Comparison of ENCODE assay signal across 11 cellular contexts in the genomic region with DNA sequence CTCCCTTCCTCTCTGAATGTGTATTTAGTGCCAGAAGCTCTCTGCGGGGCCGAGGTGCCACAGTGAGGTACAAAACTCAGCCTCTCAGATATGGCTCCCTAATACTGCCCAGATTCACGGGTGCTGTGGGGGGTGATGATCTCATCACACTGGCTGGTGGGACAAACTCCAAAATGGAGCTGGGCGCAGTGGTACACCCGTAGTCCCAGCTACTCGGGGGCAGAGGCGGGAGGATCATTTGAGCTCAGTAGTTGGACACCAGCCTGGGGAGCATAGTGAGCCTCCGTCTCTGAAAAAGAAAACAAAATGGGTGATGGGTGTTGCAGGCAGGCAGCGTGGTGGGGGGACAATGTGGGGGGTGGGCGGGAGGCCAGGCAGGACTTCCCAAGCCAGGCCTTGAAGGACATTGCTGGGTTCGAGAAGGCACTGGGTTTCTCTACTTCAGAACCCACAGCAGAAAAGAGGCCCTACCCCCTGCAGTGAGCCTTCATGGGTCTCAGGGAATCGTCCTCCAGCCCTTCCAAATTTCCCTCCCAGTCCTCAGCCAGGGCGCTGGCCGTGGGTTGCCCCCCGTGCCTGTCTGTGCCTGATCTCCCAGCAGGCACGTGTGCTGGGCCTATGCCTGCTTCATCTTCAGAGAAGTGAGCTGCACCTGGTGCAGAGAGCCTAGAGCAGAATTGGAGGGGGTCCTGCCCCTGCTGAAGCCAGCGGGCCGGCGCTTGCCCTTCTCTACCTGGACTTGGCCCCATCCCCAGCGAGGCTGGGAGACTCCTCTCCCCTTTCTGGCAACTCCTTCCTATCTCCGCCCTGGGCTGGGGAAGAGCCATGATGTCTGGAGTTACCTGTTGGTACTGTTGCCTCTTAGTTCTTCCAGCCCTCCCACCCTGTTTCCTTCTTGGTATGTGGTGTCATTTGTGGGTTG. TPM values are rescaled to one million over a fixed set of nuclear protein-coding genes. Genes with fewer than 3 reads are reported as not detected.
DNase-seq lines count a peak whose midpoint lies in the region; ATAC-seq, FAIRE-seq and TF ChIP-seq lines count a peak whose summit lies in the region.
"Had no signal": no experiment of that assay in that cellular context is flagged by ENCODE, and none has a peak within 500 bp of the region (broad histone marks: within the 10 kb centered on the region; RNA-seq: fewer than 3 reads in every experiment).

No MANE protein-coding gene starts in this region.

- TF ChIP-seq CTCF in left ventricle myocardium inferior (IDR thresholded peaks at IDR 0.05; ENCODE audit: borderline replicate concordance) (no peak), pancreas (IDR thresholded peaks at IDR 0.05) (no peak)

- ATAC-seq in left ventricle myocardium superior, result no peak
- ATAC-seq in pancreas, result no peak

- H3K4me3 ChIP-seq in left ventricle myocardium inferior (no peak overlapping the region), pancreas (no peak overlapping the region), SJCRH30 (no peak overlapping the region)
- H3K4me3 ChIP-seq: transverse colon had no signal

- no peaks in the 10 kb centered on the region for H3K9me3 ChIP-seq in left ventricle myocardium inferior (replicated peaks)
- H3K9me3 ChIP-seq in pancreas, result no peaks in the 10 kb centered on the region
- H3K9me3 ChIP-seq in SJCRH30 (replicated peaks), result no peaks in the 10 kb centered on the region
- H3K9me3 ChIP-seq: transverse colon had no signal

- H3K4me1 ChIP-seq in left ventricle myocardium inferior (peaks cover 100% of the 10 kb centered on the region), pancreas (peaks cover 25 to 37% (median 33%) of the 10 kb centered on the region in 3 donors), SJCRH30 (peaks cover 16% of the 10 kb centered on the region)

- H3K27ac ChIP-seq in left ventricle myocardium inferior (replicated peaks) (peak overlapping the region; percentile 97), pancreas (peak overlapping the region in 3 of 4 donors; percentile 69 to 85 (median 72)), SJCRH30 (no peak overlapping the region)

- WGBS in pancreas, 2 donors, result 83 to 88% methylated on average over 21 of the region's 21 CpGs

- DNase-seq in left ventricle myocardium inferior, result no peak
- DNase-seq in left ventricle myocardium superior, result no peak
- DNase-seq in globus pallidus (ENCODE audit: low spot score), result peak; percentile 56
- peak in 2 of 6 donors; percentile 19 to 61 for DNase-seq in pancreas
- DNase-seq in SJCRH30, result no peak
- no peak for DNase-seq in NCI-H1417 treated with DMSO at 0.1 percent for 48 hours (lab: John Stamatoyannopoulos, UW)
- DNase-seq in HUDEP-2 (lab: John Stamatoyannopoulos, UW; ENCODE audit: unreplicated experiment in 76 of 76), result no peak
- DNase-seq in NOMO-1 treated with dmso at 0.1 percent for 144 hours (lab: John Stamatoyannopoulos, UW; ENCODE audit: unreplicated experiment), result no peak
- DNase-seq: activated CD4-positive, alpha-beta T cell treated with anti-CD3 and anti-CD28 coated beads, Interleukin-2, amount 50 U/mL, for 48 hours; NCI-H1092 treated with DMSO at 0.1 percent for 48 hours; transverse colon had no signal

- H3K27me3 ChIP-seq in left ventricle myocardium inferior (ENCODE audit: low read depth), result no peaks in the 10 kb centered on the region
- no peaks in the 10 kb centered on the region for H3K27me3 ChIP-seq in pancreas
- H3K27me3 ChIP-seq in SJCRH30, result no peaks in the 10 kb centered on the region
- H3K27me3 ChIP-seq: transverse colon had no signal

- no peak for FAIRE-seq in pancreas (lab: Jason Lieb, UNC)

- H3K36me3 ChIP-seq in left ventricle myocardium inferior (peaks cover 28% of the 10 kb centered on the region), pancreas (peaks cover 0 to 8% (median 3%) of the 10 kb centered on the region in 3 donors), SJCRH30 (no peaks in the 10 kb centered on the region)
- H3K36me3 ChIP-seq: transverse colon had no signal

- intact Hi-C loops in left ventricle myocardium inferior (cut with micrococcal nuclease) (no loop called here), left ventricle myocardium superior (cut with micrococcal nuclease) (no loop called here), pancreas (cut with DNase I) (no loop called here)

RNA-seq across cellular contexts. Expression of a gene that starts 14.0 kb away (rescaled TPM):
- 21.9 TPM for total RNA-seq in left ventricle myocardium inferior
- 20.3 TPM for total RNA-seq in left ventricle myocardium superior
- 10 to 100 TPM; 14.2 to 34.2 (median 18.5) TPM for total RNA-seq in pancreas
- 10 to 100 TPM in 1 of 2 donors, 1 to 10 TPM in 1; 8.7 to 13.4 TPM for polyA plus RNA-seq in pancreas
- total RNA-seq in SJCRH30 (2014; rRNA removed; shearing (Covaris generic)), result 5.9 and 7.0 TPM in 2 replicates

RNA-seq across cellular contexts. Expression of a gene that starts 44.1 kb away (rescaled TPM):
- total RNA-seq in left ventricle myocardium inferior (17.6 TPM), left ventricle myocardium superior (13.1 TPM), pancreas (10 to 100 TPM; 10.5 to 27.5 (median 21.0) TPM)
- 10 to 100 TPM; 11.9 to 15.4 TPM for polyA plus RNA-seq in pancreas
- total RNA-seq in SJCRH30 (2014; rRNA removed; shearing (Covaris generic)), result 0.20 and 0.43 TPM in 2 replicates
